9 cellular contexts compared by ENCODE assay signal in the genomic region with DNA sequence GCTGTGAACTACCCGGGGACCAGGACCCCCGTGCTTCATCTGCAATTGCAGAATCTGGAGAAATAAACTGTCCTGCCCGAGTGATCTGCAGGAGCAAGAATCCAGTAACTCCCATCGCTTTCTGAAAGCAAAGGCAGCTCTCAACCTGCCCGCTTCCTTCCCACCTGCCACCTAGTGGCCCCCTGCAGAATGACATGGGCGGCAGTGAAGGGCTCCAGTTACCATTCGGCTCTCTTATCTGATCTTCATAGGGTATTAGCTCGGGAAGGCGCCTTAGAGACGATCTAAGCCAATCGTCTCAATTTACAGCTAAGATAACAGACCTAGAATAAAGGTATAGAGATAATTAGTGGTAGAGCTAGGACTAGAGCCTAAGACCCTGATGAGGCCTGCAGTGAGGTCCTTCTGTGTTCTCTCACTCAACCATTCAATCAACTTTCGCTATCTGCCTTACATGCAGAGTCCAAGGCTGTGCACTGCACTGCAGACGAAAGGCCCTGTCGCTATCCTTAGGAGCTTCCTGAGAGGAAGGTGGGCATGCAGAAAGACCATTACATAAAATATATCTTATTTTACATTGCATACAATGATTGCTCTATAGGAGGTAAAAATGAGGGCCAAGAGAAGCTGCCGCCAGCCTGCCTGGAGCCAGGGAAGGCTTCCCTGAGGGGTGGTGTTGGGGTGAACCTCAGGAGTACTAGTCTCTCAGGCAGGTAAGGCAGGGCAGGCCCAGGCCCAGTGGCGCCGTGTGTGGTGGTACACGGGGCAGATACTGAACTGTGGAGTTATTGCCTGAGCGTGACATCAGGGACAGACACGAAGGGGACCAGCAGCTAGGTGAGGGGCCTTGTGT. TPM values are rescaled to one million over a fixed set of nuclear protein-coding genes. Genes with fewer than 3 reads are reported as not detected.
A peak's percentile ranks its signal among the peaks of the same experiment; 100 is the strongest.
DNase-seq lines count a peak whose midpoint lies in the region; ATAC-seq and TF ChIP-seq lines count a peak whose summit lies in the region.
"Had no signal": no experiment of that assay in that cellular context is flagged by ENCODE, and none has a peak within 500 bp of the region (broad histone marks: within the 10 kb centered on the region; RNA-seq: fewer than 3 reads in every experiment).

No MANE protein-coding gene starts in this region.

- ATAC-seq in GM21737 (IDR thresholded peaks at IDR 0.05; ENCODE audit: unreplicated experiment): peak; percentile 67

- peak in 1 of 2 donors; percentile 10 for TF ChIP-seq POLR2A in tibial nerve (IDR thresholded peaks at IDR 0.05)

- DNase-seq in COR-L47 (lab: John Stamatoyannopoulos, UW) (peak; percentile 57), MV-4-11 (lab: John Stamatoyannopoulos, UW) (peak; percentile 51), SK-MEL-5 (ENCODE audit: low read depth, low spot score) (peak; percentile 94), germinal center (ENCODE audit: low spot score) (peak; percentile 89), pons (ENCODE audit: low spot score) (peak; percentile 88), tibial nerve (ENCODE audit: low spot score in 2 of 2) (peak; percentile 69 to 88)
- peak; percentile 20 to 75 (median 54) for DNase-seq in activated naive CD4-positive, alpha-beta T cell (lab: John Stamatoyannopoulos, UW)

- WGBS in tibial nerve, 2 donors: 35 to 36% methylated on average over 20 of the region's 20 CpGs

- no peaks in the 10 kb centered on the region for H3K27me3 ChIP-seq in tibial nerve

- peak in 1 of 2 donors; percentile 71 for TF ChIP-seq EP300 in tibial nerve (IDR thresholded peaks at IDR 0.05)

- H3K4me1 ChIP-seq in tibial nerve: peaks cover 0 to 49% (median 22%) of the 10 kb centered on the region in 4 donors

- peak; percentile 88 to 99 (median 95) for TF ChIP-seq CTCF in tibial nerve (IDR thresholded peaks at IDR 0.05)

- in situ Hi-C loops in SK-MEL-5 (cut with HindIII; ENCODE audit: low pct_unique_long_range_greater_than_20kb, low sequenced_read_pairs): no loop called here

- peak overlapping the region in 1 of 4 donors; percentile 12 for H3K4me3 ChIP-seq in tibial nerve

- peak overlapping the region in 2 of 4 donors; percentile 62 to 69 for H3K27ac ChIP-seq in tibial nerve

- no peaks in the 10 kb centered on the region for H3K36me3 ChIP-seq in tibial nerve

- no peaks in the 10 kb centered on the region for H3K9me3 ChIP-seq in tibial nerve

RNA-seq across cellular contexts. Expression of a gene that starts 7.1 kb away (rescaled TPM):
- total RNA-seq in SK-MEL-5 (2014; rRNA removed; shearing (Covaris generic)): 58.2 and 60.6 TPM in 2 replicates
- 72.9 and 111 TPM in 2 replicates for polyA plus RNA-seq in SK-MEL-5 (2015; cell fraction: cytosol; rRNA removed)
- 39.3 and 44.1 TPM in 2 replicates for polyA plus RNA-seq in SK-MEL-5 (2015; cell fraction: nucleus; rRNA removed)
- total RNA-seq in tibial nerve: 10 to 100 TPM; 14.7 to 36.5 (median 31.8) TPM

RNA-seq across cellular contexts. Expression of a gene that starts 24.2 kb away (rescaled TPM):
- 26.6 and 28.6 TPM in 2 replicates for total RNA-seq in SK-MEL-5 (2014; rRNA removed; shearing (Covaris generic))
- polyA plus RNA-seq in SK-MEL-5 (2015; cell fraction: cytosol; rRNA removed): 26.6 and 30.8 TPM in 2 replicates
- polyA plus RNA-seq in SK-MEL-5 (2015; cell fraction: nucleus; rRNA removed): 11.0 and 11.6 TPM in 2 replicates
- 10 to 100 TPM; 13.7 to 47.6 (median 32.6) TPM for total RNA-seq in tibial nerve
- total RNA-seq: activated CD8-positive, alpha-beta memory T cell treated with anti-CD3 and anti-CD28 coated beads for 36 hours had no signal
